1 cellular context compared by ENCODE assay signal in genomic region chr21:44514746-44515358, GRCh38.
TF ChIP-seq lines count a peak whose summit lies in the region.

No MANE protein-coding gene starts in this region.

TF ChIP-seq in HepG2, 621 proteins besides CTCF, POLR2A, EP300 and RAD21 (continued from another document):
- TF ChIP-seq, protein P1, sequence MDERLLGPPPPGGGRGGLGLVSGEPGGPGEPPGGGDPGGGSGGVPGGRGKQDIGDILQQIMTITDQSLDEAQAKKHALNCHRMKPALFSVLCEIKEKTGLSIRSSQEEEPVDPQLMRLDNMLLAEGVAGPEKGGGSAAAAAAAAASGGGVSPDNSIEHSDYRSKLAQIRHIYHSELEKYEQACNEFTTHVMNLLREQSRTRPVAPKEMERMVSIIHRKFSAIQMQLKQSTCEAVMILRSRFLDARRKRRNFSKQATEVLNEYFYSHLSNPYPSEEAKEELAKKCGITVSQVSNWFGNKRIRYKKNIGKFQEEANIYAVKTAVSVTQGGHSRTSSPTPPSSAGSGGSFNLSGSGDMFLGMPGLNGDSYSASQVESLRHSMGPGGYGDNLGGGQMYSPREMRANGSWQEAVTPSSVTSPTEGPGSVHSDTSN (CRISPR knock-in tag; IDR thresholded peaks at IDR 0.05) = no peak
- peak; percentile 28; the same call in 1 of the 2 replicates for TF ChIP-seq NCOA2 (CRISPR knock-in tag; IDR thresholded peaks at IDR 0.05)
- TF ChIP-seq MAFF (IDR thresholded peaks at IDR 0.05; ENCODE audit: low read depth, low read length) = no peak
- peak; percentile 89 for TF ChIP-seq CEBPB (IDR thresholded peaks at IDR 0.05; ENCODE audit: borderline replicate concordance, low read depth, low read length)
- 0 out of 2 replicates have a peak, but pooled peaks have one; percentile 63 for TF ChIP-seq TRIM24 (CRISPR knock-in tag; IDR thresholded peaks at IDR 0.05)
- no peak for TF ChIP-seq NR2F6 (IDR thresholded peaks at IDR 0.05)
- TF ChIP-seq NR2F6 (CRISPR knock-in tag; IDR thresholded peaks at IDR 0.05) = 0 out of 2 replicates have a peak, but pooled peaks have one; percentile 15
- 0 out of 4 replicates have a peak, but pooled peaks of 1 of the 2 experiments have one; percentile 18 for TF ChIP-seq ATF4 (CRISPR knock-in tag; IDR thresholded peaks at IDR 0.05)
- TF ChIP-seq KLF16 (CRISPR knock-in tag; IDR thresholded peaks at IDR 0.05) = peak in 1 of 2 experiments; percentile 51; a peak in 1 of 4 replicates
- no peak for TF ChIP-seq ZNF576 (CRISPR knock-in tag; IDR thresholded peaks at IDR 0.05)
- TF ChIP-seq, protein P2, sequence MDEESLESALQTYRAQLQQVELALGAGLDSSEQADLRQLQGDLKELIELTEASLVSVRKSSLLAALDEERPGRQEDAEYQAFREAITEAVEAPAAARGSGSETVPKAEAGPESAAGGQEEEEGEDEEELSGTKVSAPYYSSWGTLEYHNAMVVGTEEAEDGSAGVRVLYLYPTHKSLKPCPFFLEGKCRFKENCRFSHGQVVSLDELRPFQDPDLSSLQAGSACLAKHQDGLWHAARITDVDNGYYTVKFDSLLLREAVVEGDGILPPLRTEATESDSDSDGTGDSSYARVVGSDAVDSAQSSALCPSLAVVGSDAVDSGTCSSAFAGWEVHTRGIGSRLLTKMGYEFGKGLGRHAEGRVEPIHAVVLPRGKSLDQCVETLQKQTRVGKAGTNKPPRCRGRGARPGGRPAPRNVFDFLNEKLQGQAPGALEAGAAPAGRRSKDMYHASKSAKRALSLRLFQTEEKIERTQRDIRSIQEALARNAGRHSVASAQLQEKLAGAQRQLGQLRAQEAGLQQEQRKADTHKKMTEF (CRISPR knock-in tag; IDR thresholded peaks at IDR 0.05) = peak; percentile 36; the same call in 1 of the 2 replicates
- TF ChIP-seq, protein P3, sequence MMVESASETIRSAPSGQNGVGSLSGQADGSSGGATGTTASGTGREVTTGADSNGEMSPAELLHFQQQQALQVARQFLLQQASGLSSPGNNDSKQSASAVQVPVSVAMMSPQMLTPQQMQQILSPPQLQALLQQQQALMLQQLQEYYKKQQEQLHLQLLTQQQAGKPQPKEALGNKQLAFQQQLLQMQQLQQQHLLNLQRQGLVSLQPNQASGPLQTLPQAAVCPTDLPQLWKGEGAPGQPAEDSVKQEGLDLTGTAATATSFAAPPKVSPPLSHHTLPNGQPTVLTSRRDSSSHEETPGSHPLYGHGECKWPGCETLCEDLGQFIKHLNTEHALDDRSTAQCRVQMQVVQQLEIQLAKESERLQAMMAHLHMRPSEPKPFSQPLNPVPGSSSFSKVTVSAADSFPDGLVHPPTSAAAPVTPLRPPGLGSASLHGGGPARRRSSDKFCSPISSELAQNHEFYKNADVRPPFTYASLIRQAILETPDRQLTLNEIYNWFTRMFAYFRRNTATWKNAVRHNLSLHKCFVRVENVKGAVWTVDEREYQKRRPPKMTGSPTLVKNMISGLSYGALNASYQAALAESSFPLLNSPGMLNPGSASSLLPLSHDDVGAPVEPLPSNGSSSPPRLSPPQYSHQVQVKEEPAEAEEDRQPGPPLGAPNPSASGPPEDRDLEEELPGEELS (CRISPR knock-in tag; IDR thresholded peaks at IDR 0.05) = peak; percentile 58
- peak; percentile 75 for TF ChIP-seq TCF7 (IDR thresholded peaks at IDR 0.05; ENCODE audit: low read depth)
- no peak for TF ChIP-seq SOX13 (IDR thresholded peaks at IDR 0.05)
- TF ChIP-seq SOX13 (CRISPR knock-in tag; conservative IDR thresholded peaks at IDR 0.05 in 1 of 2, IDR thresholded peaks at IDR 0.05 in 1 of 2) = peak in 1 of 2 experiments; percentile 35; a peak in 1 of 4 replicates
- no peak for TF ChIP-seq KDM3A (CRISPR knock-in tag; IDR thresholded peaks at IDR 0.05; ENCODE audit: low read depth)
- no peak for TF ChIP-seq ZBTB8A (CRISPR knock-in tag; IDR thresholded peaks at IDR 0.05; ENCODE audit: borderline replicate concordance, low read depth)
- no peak for TF ChIP-seq KAT8 (CRISPR knock-in tag; IDR thresholded peaks at IDR 0.05)
- TF ChIP-seq FOSL1 (CRISPR knock-in tag; IDR thresholded peaks at IDR 0.05; ENCODE audit: borderline replicate concordance) = no peak
- no peak for TF ChIP-seq SOX6 (IDR thresholded peaks at IDR 0.05)
- TF ChIP-seq SOX6 (CRISPR knock-in tag; IDR thresholded peaks at IDR 0.05) = peak; percentile 76; the same call in 1 of the 2 replicates
- TF ChIP-seq FOXA3 (CRISPR knock-in tag; IDR thresholded peaks at IDR 0.05) = peak; percentile 69
- no peak for TF ChIP-seq ZNF180 (CRISPR knock-in tag; IDR thresholded peaks at IDR 0.05; ENCODE audit: borderline replicate concordance, low read depth)
- 0 out of 2 replicates have a peak, but pooled peaks have one; percentile 36 for TF ChIP-seq FOXJ3 (CRISPR knock-in tag; IDR thresholded peaks at IDR 0.05; ENCODE audit: borderline replicate concordance)
- TF ChIP-seq HNF4A (CRISPR knock-in tag; IDR thresholded peaks at IDR 0.05) = 0 out of 2 replicates have a peak, but pooled peaks have one; percentile 3
